Comparison of ENCODE assay signal across 13 cellular contexts in the genomic region with DNA sequence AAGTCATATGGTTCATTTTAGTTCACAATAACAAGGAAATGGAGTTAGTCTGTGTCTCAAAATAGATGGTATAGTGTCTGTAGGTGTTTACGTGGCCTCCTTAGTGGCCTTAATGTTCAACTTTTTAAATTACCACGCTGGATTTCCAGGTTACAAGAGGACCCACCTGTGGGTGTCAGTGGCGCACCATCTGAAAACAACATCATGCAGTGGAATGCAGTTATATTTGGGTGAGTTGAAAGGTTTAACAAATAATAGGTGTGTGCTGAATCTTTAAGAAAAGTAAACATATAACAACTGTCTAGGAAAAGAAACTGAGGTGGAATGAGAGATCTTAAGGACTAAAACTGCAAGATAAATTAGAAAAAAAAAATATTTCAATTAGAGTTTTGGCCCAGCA. TPM values are rescaled to one million over a fixed set of nuclear protein-coding genes. Genes with fewer than 3 reads are reported as not detected.
A peak's percentile ranks its signal among the peaks of the same experiment; 100 is the strongest.
DNase-seq lines count a peak whose midpoint lies in the region; ATAC-seq and TF ChIP-seq lines count a peak whose summit lies in the region.
"Had no signal": no experiment of that assay in that cellular context is flagged by ENCODE, and none has a peak within 500 bp of the region (broad histone marks: within the 10 kb centered on the region; RNA-seq: fewer than 3 reads in every experiment).

No MANE protein-coding gene starts in this region.

- POLR2A ChIA-PET in activated CD4-positive, alpha-beta memory T cell treated with anti-CD3 and anti-CD28 coated beads for 36 hours (lab: Charles Lee): no interaction called here
- POLR2A ChIA-PET in activated CD4-positive, alpha-beta memory T cell treated with anti-CD3 and anti-CD28 coated beads, Interleukin-2, amount 10 ng/mL, durations not matched to agents 7 days and 5 days (lab: Charles Lee): interaction anchor here (1.3 to 4.3 kb wide), 3 partner anchors 8 to 38 kb away, joined by 3 to 56 read pairs (median 3); a partner anchor contains a TSS

- DNase-seq in activated CD4-positive, alpha-beta memory T cell treated with anti-CD3 and anti-CD28 coated beads for 36 hours: peak; percentile 22
- DNase-seq in activated CD4-positive, alpha-beta memory T cell treated with anti-CD3 and anti-CD28 coated beads, Interleukin-2, amount 10 ng/mL, durations not matched to agents 7 days and 5 days: no peak
- no peak for DNase-seq in MG63
- no peak for DNase-seq in choroid plexus epithelial cell (ENCODE audit: low read depth)
- DNase-seq in osteocyte (ENCODE audit: extremely low spot score, unreplicated experiment): no peak
- DNase-seq: DMS153; effector CD4-positive, alpha-beta T cell; kidney glomerular epithelial cell; NCI-H2029 treated with DMSO at 0.1 percent for 48 hours had no signal

- no peaks in the 10 kb centered on the region for H3K27me3 ChIP-seq in MG63

- CTCF ChIA-PET in activated CD4-positive, alpha-beta memory T cell treated with anti-CD3 and anti-CD28 coated beads for 36 hours (lab: Charles Lee): interaction anchor here (0.7 to 1.0 kb wide), 2 partner anchors 204 to 213 kb away, joined by 5 to 6 read pairs; no protein-coding TSS in a partner anchor
- CTCF ChIA-PET in activated CD4-positive, alpha-beta memory T cell treated with anti-CD3 and anti-CD28 coated beads, Interleukin-2, amount 10 ng/mL, durations not matched to agents 7 days and 5 days (lab: Charles Lee): interaction anchor here (1.2 kb wide), 2 partner anchors 37 to 213 kb away, joined by 4 read pairs; a partner anchor contains a TSS

- no peak overlapping the region for H3K27ac Mint-ChIP-seq in activated CD4-positive, alpha-beta memory T cell treated with anti-CD3 and anti-CD28 coated beads for 36 hours
- H3K27ac Mint-ChIP-seq in activated CD4-positive, alpha-beta memory T cell treated with anti-CD3 and anti-CD28 coated beads, Interleukin-2, amount 10 ng/mL, durations not matched to agents 7 days and 5 days: no peak overlapping the region
- peak overlapping the region; percentile 48 for H3K27ac Mint-ChIP-seq in osteocyte (ENCODE audit: unreplicated experiment)
- H3K27ac Mint-ChIP-seq in stimulated activated memory B cell treated with anti-CD40 and anti-IgM and Interleukin-4, amounts not matched to agents 10 μg/mL and 1 μg/mL and 100 μg/mL, for 72 hours: no peak overlapping the region
- H3K27ac Mint-ChIP-seq: nephron had no signal

- no peaks in the 10 kb centered on the region for H3K9me3 Mint-ChIP-seq in activated CD4-positive, alpha-beta memory T cell treated with anti-CD3 and anti-CD28 coated beads for 36 hours
- H3K9me3 Mint-ChIP-seq in activated CD4-positive, alpha-beta memory T cell treated with anti-CD3 and anti-CD28 coated beads, Interleukin-2, amount 10 ng/mL, durations not matched to agents 7 days and 5 days: no peaks in the 10 kb centered on the region
- no peaks in the 10 kb centered on the region for H3K9me3 Mint-ChIP-seq in osteocyte (ENCODE audit: unreplicated experiment)
- no peaks in the 10 kb centered on the region for H3K9me3 Mint-ChIP-seq in stimulated activated memory B cell treated with anti-CD40 and anti-IgM and Interleukin-4, amounts not matched to agents 10 μg/mL and 1 μg/mL and 100 μg/mL, for 72 hours
- H3K9me3 Mint-ChIP-seq: nephron had no signal

- H3K4me3 ChIP-seq in MG63 (0 out of 2 replicates have a peak overlapping the region, but pooled peaks have one; percentile 1), choroid plexus epithelial cell (ENCODE audit: low read depth, low read length) (no peak overlapping the region)

- peaks cover 52% of the 10 kb centered on the region for H3K36me3 ChIP-seq in MG63

- no peak overlapping the region for H3K4me3 Mint-ChIP-seq in activated CD4-positive, alpha-beta memory T cell treated with anti-CD3 and anti-CD28 coated beads for 36 hours
- no peak overlapping the region for H3K4me3 Mint-ChIP-seq in activated CD4-positive, alpha-beta memory T cell treated with anti-CD3 and anti-CD28 coated beads, Interleukin-2, amount 10 ng/mL, durations not matched to agents 7 days and 5 days
- no peak overlapping the region for H3K4me3 Mint-ChIP-seq in osteocyte (ENCODE audit: unreplicated experiment)
- H3K4me3 Mint-ChIP-seq in stimulated activated memory B cell treated with anti-CD40 and anti-IgM and Interleukin-4, amounts not matched to agents 10 μg/mL and 1 μg/mL and 100 μg/mL, for 72 hours: no peak overlapping the region

- intact Hi-C loops in activated CD4-positive, alpha-beta memory T cell treated with anti-CD3 and anti-CD28 coated beads for 36 hours (cut with micrococcal nuclease): loop anchor here (5.0 kb wide), 3 partner anchors 128 to 203 kb away; no protein-coding TSS in a partner anchor

- H3K36me3 Mint-ChIP-seq in activated CD4-positive, alpha-beta memory T cell treated with anti-CD3 and anti-CD28 coated beads for 36 hours: peaks cover 36% of the 10 kb centered on the region
- H3K36me3 Mint-ChIP-seq in activated CD4-positive, alpha-beta memory T cell treated with anti-CD3 and anti-CD28 coated beads, Interleukin-2, amount 10 ng/mL, durations not matched to agents 7 days and 5 days (ENCODE audit: low read depth): peaks cover 54% of the 10 kb centered on the region
- H3K36me3 Mint-ChIP-seq in osteocyte (ENCODE audit: unreplicated experiment): peaks cover 17% of the 10 kb centered on the region
- peaks cover 16% of the 10 kb centered on the region for H3K36me3 Mint-ChIP-seq in stimulated activated memory B cell treated with anti-CD40 and anti-IgM and Interleukin-4, amounts not matched to agents 10 μg/mL and 1 μg/mL and 100 μg/mL, for 72 hours

- H3K9me3 ChIP-seq in MG63: no peaks in the 10 kb centered on the region

- peaks cover 57% of the 10 kb centered on the region for H3K4me1 Mint-ChIP-seq in activated CD4-positive, alpha-beta memory T cell treated with anti-CD3 and anti-CD28 coated beads for 36 hours (ENCODE audit: low read depth)
- H3K4me1 Mint-ChIP-seq in activated CD4-positive, alpha-beta memory T cell treated with anti-CD3 and anti-CD28 coated beads, Interleukin-2, amount 10 ng/mL, durations not matched to agents 7 days and 5 days: peaks cover 38% of the 10 kb centered on the region
- peaks cover 36% of the 10 kb centered on the region for H3K4me1 Mint-ChIP-seq in osteocyte (ENCODE audit: unreplicated experiment)
- peaks cover 38% of the 10 kb centered on the region for H3K4me1 Mint-ChIP-seq in stimulated activated memory B cell treated with anti-CD40 and anti-IgM and Interleukin-4, amounts not matched to agents 10 μg/mL and 1 μg/mL and 100 μg/mL, for 72 hours

- TF ChIP-seq CTCF in choroid plexus epithelial cell (conservative IDR thresholded peaks at IDR 0.05; ENCODE audit: low read depth, low read length) (peak; percentile 15), osteocyte (IDR thresholded peaks at IDR 0.05) (no peak)

- ATAC-seq in HG02759 (IDR thresholded peaks at IDR 0.05; ENCODE audit: unreplicated experiment): no peak
- no peak for ATAC-seq in HG03565 (IDR thresholded peaks at IDR 0.05; ENCODE audit: unreplicated experiment)
- ATAC-seq in stimulated activated memory B cell treated with anti-CD40 and anti-IgM and Interleukin-4, amounts not matched to agents 10 μg/mL and 1 μg/mL and 100 μg/mL, for 72 hours: no peak

- peaks cover 2% of the 10 kb centered on the region for H3K27me3 Mint-ChIP-seq in activated CD4-positive, alpha-beta memory T cell treated with anti-CD3 and anti-CD28 coated beads for 36 hours
- peaks cover 2% of the 10 kb centered on the region for H3K27me3 Mint-ChIP-seq in activated CD4-positive, alpha-beta memory T cell treated with anti-CD3 and anti-CD28 coated beads, Interleukin-2, amount 10 ng/mL, durations not matched to agents 7 days and 5 days
- H3K27me3 Mint-ChIP-seq in osteocyte (ENCODE audit: unreplicated experiment): no peaks in the 10 kb centered on the region
- no peaks in the 10 kb centered on the region for H3K27me3 Mint-ChIP-seq in stimulated activated memory B cell treated with anti-CD40 and anti-IgM and Interleukin-4, amounts not matched to agents 10 μg/mL and 1 μg/mL and 100 μg/mL, for 72 hours

RNA-seq across cellular contexts. Expression of a gene that starts 2.9 kb away (rescaled TPM):
- total RNA-seq in activated CD4-positive, alpha-beta memory T cell treated with anti-CD3 and anti-CD28 coated beads for 36 hours: 100 to 1,000 TPM; 124 TPM
- 100 to 1,000 TPM; 115 to 116 TPM for total RNA-seq in activated CD4-positive, alpha-beta memory T cell treated with anti-CD3 and anti-CD28 coated beads, Interleukin-2, amount 10 ng/mL, durations not matched to agents 7 days and 5 days
- total RNA-seq in MG63 (2014; rRNA removed; shearing (Covaris generic); ENCODE audit: low replicate concordance): 85.8 and 235 TPM in 2 replicates
- 106 and 114 TPM in 2 replicates for total RNA-seq in osteocyte

RNA-seq across cellular contexts. Expression of a gene that starts 7.3 kb away (rescaled TPM):
- 1 to 10 TPM; 2.8 to 3.0 TPM for total RNA-seq in activated CD4-positive, alpha-beta memory T cell treated with anti-CD3 and anti-CD28 coated beads for 36 hours
- 1 to 10 TPM; 1.7 to 2.2 TPM for total RNA-seq in activated CD4-positive, alpha-beta memory T cell treated with anti-CD3 and anti-CD28 coated beads, Interleukin-2, amount 10 ng/mL, durations not matched to agents 7 days and 5 days
- 3.3 and 8.7 TPM in 2 replicates for total RNA-seq in MG63 (2014; rRNA removed; shearing (Covaris generic); ENCODE audit: low replicate concordance)
- 3.3 and 3.9 TPM in 2 replicates for total RNA-seq in osteocyte

RNA-seq across cellular contexts. Expression of a gene that starts 37.4 kb away (rescaled TPM):
- total RNA-seq in activated CD4-positive, alpha-beta memory T cell treated with anti-CD3 and anti-CD28 coated beads for 36 hours: 10 to 100 TPM; 32.0 to 33.3 TPM
- total RNA-seq in activated CD4-positive, alpha-beta memory T cell treated with anti-CD3 and anti-CD28 coated beads, Interleukin-2, amount 10 ng/mL, durations not matched to agents 7 days and 5 days: 10 to 100 TPM; 23.4 to 23.5 TPM
- total RNA-seq in MG63 (2014; rRNA removed; shearing (Covaris generic); ENCODE audit: low replicate concordance): 116 and 161 TPM in 2 replicates
- 19.5 and 21.5 TPM in 2 replicates for total RNA-seq in osteocyte
